ENCODE assay signal across 14 cellular contexts in the genomic region with DNA sequence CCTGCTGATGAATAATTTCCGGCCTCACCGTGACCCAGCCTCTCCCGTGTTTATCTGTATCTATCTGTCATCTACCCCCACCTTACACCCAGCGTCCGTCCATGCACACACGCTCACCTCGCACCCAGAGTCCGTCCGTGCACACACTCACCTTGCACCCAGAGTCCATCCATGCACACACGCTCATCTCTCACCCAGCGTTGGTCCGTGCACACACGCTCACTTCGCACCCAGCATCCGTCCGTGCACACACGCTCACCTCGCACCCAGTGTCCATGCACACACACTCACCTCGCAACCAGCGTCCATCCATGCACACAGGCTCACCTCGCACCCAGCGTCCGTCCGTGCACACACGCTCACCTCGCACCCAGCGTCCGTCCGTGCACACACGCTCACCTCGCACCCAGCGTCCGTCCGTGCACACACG.
"Had no signal": no experiment of that assay in that cellular context is flagged by ENCODE, and none has a peak within 500 bp of the region (broad histone marks: within the 10 kb centered on the region; RNA-seq: fewer than 3 reads in every experiment).

No MANE protein-coding gene starts in this region.

- H3K4me1 ChIP-seq: parathyroid adenoma, transverse colon had no signal

- H3K36me3 ChIP-seq: transverse colon had no signal

- ATAC-seq: activated CD4-positive, alpha-beta T cell treated with anti-CD3 and anti-CD28 coated beads for 36 hours; activated T-cell treated with anti-CD3 and anti-CD28 coated beads, Interleukin-2, amount 50 U/mL, for 72 hours had no signal

- H3K4me3 ChIP-seq: transverse colon had no signal

- H3K9me3 ChIP-seq: transverse colon had no signal

- H3K4me1 Mint-ChIP-seq: activated CD4-positive, alpha-beta memory T cell treated with anti-CD3 and anti-CD28 coated beads, Interleukin-2, amount 10 ng/mL, durations not matched to agents 7 days and 5 days; activated CD4-positive, alpha-beta T cell treated with anti-CD3 and anti-CD28 coated beads for 36 hours had no signal

- DNase-seq: activated CD4-positive, alpha-beta memory T cell treated with anti-CD3 and anti-CD28 coated beads, Interleukin-2, amount 10 ng/mL, durations not matched to agents 7 days and 5 days; activated CD4-positive, alpha-beta T cell treated with anti-CD3 and anti-CD28 coated beads for 36 hours; activated naive CD4-positive, alpha-beta T cell; activated T-cell treated with anti-CD3 and anti-CD28 coated beads, Interleukin-2, amount 50 U/mL, for 72 hours; caudate nucleus; effector memory CD4-positive, alpha-beta T cell; hypothalamus; mammary epithelial cell; stimulated activated CD4-positive, alpha-beta T cell treated with anti-CD3 and anti-CD28 coated beads, Interleukin-1b, Interleukin-23, amount 100 ng/mL, for 48 hours; stimulated activated naive CD4-positive, alpha-beta T cell; substantia nigra; T1000; transverse colon had no signal

- H3K27ac ChIP-seq: parathyroid adenoma, transverse colon had no signal

- H3K4me3 Mint-ChIP-seq: activated CD4-positive, alpha-beta memory T cell treated with anti-CD3 and anti-CD28 coated beads, Interleukin-2, amount 10 ng/mL, durations not matched to agents 7 days and 5 days; activated CD4-positive, alpha-beta T cell treated with anti-CD3 and anti-CD28 coated beads for 36 hours; activated T-cell treated with anti-CD3 and anti-CD28 coated beads, Interleukin-2, amount 50 U/mL, for 72 hours had no signal

- H3K9me3 Mint-ChIP-seq: activated CD4-positive, alpha-beta memory T cell treated with anti-CD3 and anti-CD28 coated beads, Interleukin-2, amount 10 ng/mL, durations not matched to agents 7 days and 5 days had no signal

- H3K27ac Mint-ChIP-seq: activated CD4-positive, alpha-beta memory T cell treated with anti-CD3 and anti-CD28 coated beads, Interleukin-2, amount 10 ng/mL, durations not matched to agents 7 days and 5 days; activated CD4-positive, alpha-beta T cell treated with anti-CD3 and anti-CD28 coated beads for 36 hours; activated T-cell treated with anti-CD3 and anti-CD28 coated beads, Interleukin-2, amount 50 U/mL, for 72 hours had no signal
